Comparison of ENCODE assay signal across 19 cellular contexts in the genomic region with DNA sequence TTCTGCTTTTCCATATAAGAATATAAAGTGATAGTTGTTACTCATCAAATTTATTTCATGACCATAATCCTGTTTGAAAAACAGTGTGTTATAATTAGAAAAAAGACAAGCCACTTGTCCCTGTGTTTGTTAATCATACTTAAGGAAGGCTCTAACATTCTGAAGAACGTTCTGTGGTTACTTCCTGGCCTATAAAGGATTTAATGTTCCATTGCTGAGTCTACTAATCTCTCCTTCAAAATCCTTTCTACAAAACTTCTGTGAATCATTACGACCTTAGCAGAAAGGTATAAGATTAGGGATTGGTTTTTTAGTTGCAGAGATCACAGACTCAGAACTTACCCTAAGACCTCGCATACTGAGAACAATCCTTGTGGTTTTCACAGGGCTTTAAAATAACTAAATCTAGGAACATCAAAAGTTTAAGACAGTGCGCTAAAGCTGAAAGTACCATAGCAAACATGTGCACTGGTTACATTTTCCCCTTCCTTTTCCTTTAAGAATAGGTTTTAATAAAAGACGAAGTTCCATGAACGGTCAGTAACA.
"Had no signal": no experiment of that assay in that cellular context is flagged by ENCODE, and none has a peak within 500 bp of the region (broad histone marks: within the 10 kb centered on the region; RNA-seq: fewer than 3 reads in every experiment).

No MANE protein-coding gene starts in this region.

- H3K27ac ChIP-seq: coronary artery, foreskin keratinocyte, tibial artery had no signal

- H3K27me3 ChIP-seq: foreskin keratinocyte, tibial artery had no signal

- DNase-seq: activated CD4-positive, alpha-beta T cell treated with anti-CD3 and anti-CD28 coated beads for 1 hour; activated CD8-positive, alpha-beta memory T cell treated with anti-CD3 and anti-CD28 coated beads for 24 hours; activated CD8-positive, alpha-beta memory T cell treated with anti-CD3 and anti-CD28 coated beads, Interleukin-2, amount 50 U/mL, for 4 hours; activated naive CD4-positive, alpha-beta T cell treated with Interleukin-2 at 50 U/mL for 16 hours; activated naive CD8-positive, alpha-beta T cell treated with anti-CD3 and anti-CD28 coated beads for 36 hours; activated T-cell treated with anti-CD3 and anti-CD28 coated beads, Interleukin-2, amount 50 U/mL, for 24 hours; amniotic stem cell; foreskin keratinocyte; glutamatergic neuron; hippocampal formation; left cardiac atrium; nephron progenitor cell; occipital lobe; retina; stimulated activated CD4-positive, alpha-beta T cell treated with anti-CD3 and anti-CD28 coated beads, Interleukin-1b, Interleukin-23, amount 100 ng/mL, for 48 hours; stimulated activated naive CD8-positive, alpha-beta T cell treated with anti-CD3 and anti-CD28 coated beads, Interleukin-15, amount 100 ng/mL, for 72 hours; tibial artery had no signal

- H3K4me1 ChIP-seq: tibial artery had no signal

- H3K9me3 ChIP-seq: tibial artery had no signal

- ATAC-seq: left cardiac atrium; SK-N-SH treated with all-trans-retinoic acid at 6 μM for 48 hours; stimulated activated naive CD8-positive, alpha-beta T cell treated with anti-CD3 and anti-CD28 coated beads, Interleukin-15, amount 100 ng/mL, for 72 hours had no signal

- H3K4me3 ChIP-seq: coronary artery, tibial artery had no signal

- H3K36me3 ChIP-seq: tibial artery had no signal
